17 cellular contexts compared by ENCODE assay signal in genomic region chr5:89351232-89351631, GRCh38.
DNase-seq lines count a peak whose midpoint lies in the region; ATAC-seq and TF ChIP-seq lines count a peak whose summit lies in the region.
"Had no signal": no experiment of that assay in that cellular context is flagged by ENCODE, and none has a peak within 500 bp of the region (broad histone marks: within the 10 kb centered on the region; RNA-seq: fewer than 3 reads in every experiment).

No MANE protein-coding gene starts in this region.

- H3K4me3 ChIP-seq in choroid plexus epithelial cell (ENCODE audit: low read depth, low read length) (no peak overlapping the region), retinal pigment epithelial cell (ENCODE audit: low read length) (no peak overlapping the region)
- H3K4me3 ChIP-seq: ascending aorta, right lobe of liver, stomach had no signal

- ATAC-seq in GM19452 (IDR thresholded peaks at IDR 0.05; ENCODE audit: unreplicated experiment): no peak
- ATAC-seq: activated CD8-positive, alpha-beta T cell treated with anti-CD3 and anti-CD28 coated beads for 36 hours; left lobe of liver; naive thymus-derived CD8-positive, alpha-beta T cell; right lobe of liver had no signal

- DNase-seq in GM04503 (ENCODE audit: low read depth) (peak; percentile 27), NCI-H226 (peak; percentile 14), choroid plexus epithelial cell (ENCODE audit: low read depth) (peak; percentile 79), retinal pigment epithelial cell (ENCODE audit: low read depth) (peak; percentile 37), NK-92 (lab: John Stamatoyannopoulos, UW; ENCODE audit: unreplicated experiment) (no peak), AML-193 (lab: John Stamatoyannopoulos, UW) (no peak)
- DNase-seq: activated CD8-positive, alpha-beta T cell treated with anti-CD3 and anti-CD28 coated beads for 36 hours; KG1; naive thymus-derived CD8-positive, alpha-beta T cell; NCI-H748 treated with DMSO at 0.1 percent for 48 hours; right lobe of liver; Right ventricle myocardium superior; stomach; T1000 had no signal

- no peak for TF ChIP-seq CTCF in choroid plexus epithelial cell (conservative IDR thresholded peaks at IDR 0.05; ENCODE audit: low read depth, low read length)
- no peak for TF ChIP-seq CTCF in retinal pigment epithelial cell (conservative IDR thresholded peaks at IDR 0.05; ENCODE audit: low read depth, low read length)

Comparison
In these comparisons a context has a peak if more than half of its experiments do, and no peak if none do; other contexts are left out.
1. DNase-seq: peak in GM04503 (single experiment), NCI-H226 (single experiment), choroid plexus epithelial cell (single experiment) and retinal pigment epithelial cell (single experiment); none in NK-92 (single experiment) and AML-193 (0 of 2).